17 cellular contexts compared by ENCODE assay signal in the genomic region with DNA sequence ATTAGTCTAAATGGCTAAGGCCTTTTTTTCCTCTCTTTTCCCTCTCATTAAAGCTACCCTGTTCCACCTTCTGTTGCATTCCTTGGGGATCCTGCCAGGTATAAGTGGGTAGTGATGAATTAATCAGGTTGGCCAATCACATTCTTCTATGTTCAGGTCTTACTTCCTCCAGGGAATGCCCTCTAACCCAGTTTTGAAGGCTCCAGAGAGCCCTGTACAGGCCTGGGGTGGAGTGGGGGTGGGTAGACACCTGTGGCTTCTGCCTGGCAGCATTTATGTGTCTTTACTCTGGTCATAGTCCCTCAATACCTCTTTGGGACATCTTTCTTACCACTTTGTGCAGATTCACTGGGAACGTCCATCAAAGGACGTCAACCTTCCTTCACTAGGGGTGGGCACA. TPM values are rescaled to one million over a fixed set of nuclear protein-coding genes. Genes with fewer than 3 reads are reported as not detected.
DNase-seq lines count a peak whose midpoint lies in the region; TF ChIP-seq lines count a peak whose summit lies in the region.
"Had no signal": no experiment of that assay in that cellular context is flagged by ENCODE, and none has a peak within 500 bp of the region (broad histone marks: within the 10 kb centered on the region; RNA-seq: fewer than 3 reads in every experiment).

No MANE protein-coding gene starts in this region.

- intact Hi-C loops in esophagus muscularis mucosa (cut with DNase I) = loop anchor here (10.0 kb wide), 1 partner anchor 118 kb away; no protein-coding TSS in a partner anchor

- POLR2A ChIA-PET in HEK293 (lab: Yijun Ruan, JAX) = no interaction called here

- no peak overlapping the region for H4K8ac ChIP-seq in neuronal stem cell (ENCODE audit: low read depth, low read length)

- H3K14ac ChIP-seq in neuronal stem cell (ENCODE audit: low read length) = no peak overlapping the region

- WGBS in esophagus muscularis mucosa = 100% methylated on average over 2 of the region's 2 CpGs
- no CpG with 5 or more reads among the region's 2 CpGs for WGBS in neuronal stem cell (ENCODE audit: extremely low coverage in 2 of 2, insufficient read length in 2 of 2, insufficient replicate concordance in 1 of 2), 2 donors

- no peak overlapping the region for H3K9ac ChIP-seq in neuronal stem cell (ENCODE audit: low read depth, low read length, poor library complexity)

- TF ChIP-seq POLR2A in esophagus muscularis mucosa (IDR thresholded peaks at IDR 0.05; ENCODE audit: low read depth) = no peak

- no peak overlapping the region for H3K27ac Mint-ChIP-seq in nephron progenitor cell
- H3K27ac Mint-ChIP-seq: CD4-positive, alpha-beta memory T cell; H9; IgD-negative memory B cell had no signal

- DNase-seq in NCI-H1436 (lab: John Stamatoyannopoulos, UW) (peak; percentile 63), esophagus muscularis mucosa (ENCODE audit: extremely low spot score) (no peak), neuronal stem cell (ENCODE audit: low spot score) (no peak), nephron progenitor cell (no peak), iPS-NIHi11 (ENCODE audit: low spot score) (no peak)
- DNase-seq in activated CD8-positive, alpha-beta memory T cell treated with anti-CD3 and anti-CD28 coated beads, Interleukin-2, amount 50 U/mL, for 4 hours = no peak
- DNase-seq: BE2C; CD4-positive, alpha-beta memory T cell; DMS79; H9; NCI-H345; SHP77 had no signal

- no peak overlapping the region for H3K4me2 ChIP-seq in neuronal stem cell (ENCODE audit: insufficient read depth, low read length, poor library complexity, severe bottlenecking)
- H3K4me2 ChIP-seq: PC-9 had no signal

- no peak overlapping the region for H3K4ac ChIP-seq in neuronal stem cell (ENCODE audit: low read length)

- peaks cover 3% of the 10 kb centered on the region for H3K27me3 Mint-ChIP-seq in nephron progenitor cell (ENCODE audit: low read depth, poor library complexity)

- no peak overlapping the region for H2BK120ac ChIP-seq in neuronal stem cell (ENCODE audit: low read depth, low read length)

- H3K23ac ChIP-seq in neuronal stem cell (ENCODE audit: low read depth, low read length, poor library complexity) = no peak overlapping the region

- H3K79me1 ChIP-seq in neuronal stem cell (ENCODE audit: low read depth, low read length) = no peaks in the 10 kb centered on the region

- H2BK15ac ChIP-seq in neuronal stem cell (ENCODE audit: low read length) = no peak overlapping the region

- H3K4me1 Mint-ChIP-seq in nephron progenitor cell = peaks cover 23% of the 10 kb centered on the region
- H3K4me1 Mint-ChIP-seq: CD4-positive, alpha-beta memory T cell; IgD-negative memory B cell had no signal

- no peak for TF ChIP-seq EP300 in esophagus muscularis mucosa (IDR thresholded peaks at IDR 0.05)

- TF ChIP-seq CTCF in HEK293 (tag by site-specific recombination; IDR thresholded peaks at IDR 0.05) = no peak
- TF ChIP-seq CTCF in esophagus muscularis mucosa (IDR thresholded peaks at IDR 0.05) = no peak
- no peak for TF ChIP-seq CTCF in nephron progenitor cell (IDR thresholded peaks at IDR 0.05)

- peak overlapping the region; percentile 77 for H2BK12ac ChIP-seq in neuronal stem cell (ENCODE audit: low read length)

- no peaks in the 10 kb centered on the region for H3K4me1 ChIP-seq in HEK293 (ENCODE audit: control insufficient read depth, insufficient read depth, low read length)
- H3K4me1 ChIP-seq in esophagus muscularis mucosa = peaks cover 37 to 69% (median 62%) of the 10 kb centered on the region in 4 donors
- H3K4me1 ChIP-seq in neuronal stem cell (ENCODE audit: control insufficient read depth in 2 of 2, insufficient read depth in 1 of 2, low read depth in 1 of 2, low read length in 2 of 2) = peaks cover 0 to 30% of the 10 kb centered on the region in 2 donors
- H3K4me1 ChIP-seq: BE2C had no signal

- H3K27me3 ChIP-seq in esophagus muscularis mucosa = no peaks in the 10 kb centered on the region
- no peaks in the 10 kb centered on the region for H3K27me3 ChIP-seq in neuronal stem cell (ENCODE audit: control insufficient read depth in 3 of 3, insufficient read depth in 3 of 3, low read depth in 1 of 3, low read length in 3 of 3)
- H3K27me3 ChIP-seq: BE2C had no signal

- no peak overlapping the region for H2AK5ac ChIP-seq in neuronal stem cell (ENCODE audit: low read depth, low read length)

- H3K9me3 ChIP-seq in HEK293 (ENCODE audit: control insufficient read depth, insufficient read depth, low read depth, low read length) (no peaks in the 10 kb centered on the region), esophagus muscularis mucosa (no peaks in the 10 kb centered on the region), neuronal stem cell (replicated peaks in 1 of 2; ENCODE audit: control insufficient read depth in 2 of 2, insufficient read depth in 1 of 2, low read depth in 1 of 2, low read length in 2 of 2) (no peaks in the 10 kb centered on the region)
- H3K9me3 ChIP-seq: BE2C had no signal

- H3K18ac ChIP-seq in neuronal stem cell (ENCODE audit: low read length) = peak overlapping the region; percentile 31

- no peak overlapping the region for H3K4me3 Mint-ChIP-seq in nephron progenitor cell
- H3K4me3 Mint-ChIP-seq: CD4-positive, alpha-beta memory T cell; H9; IgD-negative memory B cell had no signal

- H2BK5ac ChIP-seq in neuronal stem cell (ENCODE audit: low read length) = no peak overlapping the region

- H3K4me3 ChIP-seq in HEK293 (ENCODE audit: low read depth, low read length) (no peak overlapping the region), esophagus muscularis mucosa (no peak overlapping the region), neuronal stem cell (ENCODE audit: low read length in 2 of 2) (no peak overlapping the region)
- H3K4me3 ChIP-seq: GM12878, PC-9 had no signal

- H3K9me3 Mint-ChIP-seq in nephron progenitor cell = no peaks in the 10 kb centered on the region
- H3K9me3 Mint-ChIP-seq: H9 had no signal

- CTCF ChIA-PET in HEK293 (lab: Yijun Ruan, JAX) = interaction anchor here (0.7 kb wide), 1 partner anchor 84 kb away, joined by 3 read pairs; no protein-coding TSS in a partner anchor

- H4K91ac ChIP-seq in neuronal stem cell (ENCODE audit: low read depth, low read length, poor library complexity) = no peak overlapping the region

- H2AFZ ChIP-seq in neuronal stem cell (ENCODE audit: low read length) = no peak overlapping the region
- H2AFZ ChIP-seq: PC-9 had no signal

- no peak overlapping the region for H3K27ac ChIP-seq in HEK293 (ENCODE audit: extremely low read depth, low read depth, low read length)
- peak overlapping the region; percentile 81 to 86 (median 83) for H3K27ac ChIP-seq in esophagus muscularis mucosa (replicated peaks in 1 of 4)
- H3K27ac ChIP-seq in neuronal stem cell (replicated peaks; ENCODE audit: low read length) = no peak overlapping the region
- H3K27ac ChIP-seq: PC-9 had no signal

- H3K36me3 ChIP-seq in HEK293 (ENCODE audit: control insufficient read depth in 2 of 2, insufficient read depth in 1 of 2, low read length in 2 of 2) (no peaks in the 10 kb centered on the region), esophagus muscularis mucosa (no peaks in the 10 kb centered on the region), neuronal stem cell (replicated peaks in 1 of 2; ENCODE audit: control insufficient read depth in 2 of 2, insufficient read depth in 2 of 2, low read length in 2 of 2) (no peaks in the 10 kb centered on the region)
- H3K36me3 ChIP-seq: BE2C had no signal

- no peaks in the 10 kb centered on the region for H3K36me3 Mint-ChIP-seq in nephron progenitor cell (ENCODE audit: low read depth)
- H3K36me3 Mint-ChIP-seq: CD4-positive, alpha-beta memory T cell had no signal

TF ChIP-seq in HEK293, 187 proteins besides CTCF, POLR2A, EP300 and RAD21:
- TF ChIP-seq SCRT2 (tag by site-specific recombination; IDR thresholded peaks at IDR 0.05) (0 out of 2 replicates have a peak, but pooled peaks have one; percentile 38), ZNF274 (IDR thresholded peaks at IDR 0.05; ENCODE audit: low read length) (no peak), ZNF274 (tag by site-specific recombination; IDR thresholded peaks at IDR 0.05; ENCODE audit: borderline replicate concordance) (no peak)

RNA-seq across cellular contexts. Expression of gene HSPB8, which starts 28.4 kb away (rescaled TPM):
- 100 to 1,000 TPM; 416 to 573 (median 443) TPM for total RNA-seq in esophagus muscularis mucosa
- 0.17 TPM for polyA plus RNA-seq in neuronal stem cell (2013, experiment 1 of 2)
- 0.18 TPM for polyA plus RNA-seq in neuronal stem cell (2013, experiment 2 of 2)
- total RNA-seq: CD4-positive, alpha-beta memory T cell; G401 had no signal
- polyA plus RNA-seq: CD4-positive, alpha-beta memory T cell; GM12878; IgD-negative memory B cell had no signal

Comparison
In these comparisons a context has a peak if more than half of its experiments do, and no peak if none do; other contexts are left out.
1. H3K27ac ChIP-seq: peak in esophagus muscularis mucosa (4 of 4); none in HEK293 (single experiment) and neuronal stem cell (single experiment).